ENCODE assay signal across 31 cellular contexts in genomic region chr9:71094708-71095251, GRCh38. TPM values are rescaled to one million over a fixed set of nuclear protein-coding genes. Genes with fewer than 3 reads are reported as not detected.
"Had no signal": no experiment of that assay in that cellular context is flagged by ENCODE, and none has a peak within 500 bp of the region (broad histone marks: within the 10 kb centered on the region; RNA-seq: fewer than 3 reads in every experiment).

No MANE protein-coding gene starts in this region.

- H3K9me3 ChIP-seq: body of pancreas, esophagus muscularis mucosa, gastrocnemius medialis, heart left ventricle had no signal

- H3K4me1 ChIP-seq: esophagus muscularis mucosa, foreskin keratinocyte, gastrocnemius medialis, heart left ventricle had no signal

- H3K4me3 Mint-ChIP-seq: activated CD4-positive, alpha-beta memory T cell treated with anti-CD3 and anti-CD28 coated beads, Interleukin-2, amount 10 ng/mL, durations not matched to agents 7 days and 5 days; activated CD4-positive, alpha-beta T cell treated with anti-CD3 and anti-CD28 coated beads, Interleukin-2, amount 10 ng/mL, durations not matched to agents 7 days and 5 days; activated naive CD8-positive, alpha-beta T cell; activated T-cell treated with anti-CD3 and anti-CD28 coated beads, Interleukin-2, amount 50 U/mL, for 4 hours; activated T-helper 17 cell treated with anti-CD3 and anti-CD28 coated beads, Interleukin-2, amount 50 U/mL, for 72 hours; effector memory CD8-positive, alpha-beta T cell had no signal

- H3K4me1 Mint-ChIP-seq: activated CD4-positive, alpha-beta memory T cell treated with anti-CD3 and anti-CD28 coated beads, Interleukin-2, amount 10 ng/mL, durations not matched to agents 7 days and 5 days; activated CD4-positive, alpha-beta T cell treated with anti-CD3 and anti-CD28 coated beads, Interleukin-2, amount 10 ng/mL, durations not matched to agents 7 days and 5 days; activated T-helper 17 cell treated with anti-CD3 and anti-CD28 coated beads, Interleukin-2, amount 50 U/mL, for 72 hours had no signal

- H3K36me3 Mint-ChIP-seq: activated naive CD8-positive, alpha-beta T cell had no signal

- DNase-seq: activated CD4-positive, alpha-beta memory T cell treated with anti-CD3 and anti-CD28 coated beads, Interleukin-2, amount 10 ng/mL, durations not matched to agents 7 days and 5 days; activated CD4-positive, alpha-beta T cell treated with anti-CD3 and anti-CD28 coated beads for 1 hour; activated CD4-positive, alpha-beta T cell treated with anti-CD3 and anti-CD28 coated beads for 4 hours; activated CD4-positive, alpha-beta T cell treated with anti-CD3 and anti-CD28 coated beads, Interleukin-2, amount 10 ng/mL, durations not matched to agents 7 days and 5 days; activated CD4-positive, alpha-beta T cell treated with anti-CD3 and anti-CD28 coated beads, Interleukin-2, amount 50 U/mL, for 4 hours; activated CD4-positive, CD25-positive, alpha-beta regulatory T cell; activated CD8-positive, alpha-beta memory T cell treated with anti-CD3 and anti-CD28 coated beads for 24 hours; activated effector memory CD4-positive, alpha-beta T cell treated with Interleukin-2 at 50 U/mL for 16 hours; activated gamma-delta T cell treated with Interleukin-2 at 50 U/mL for 16 hours; activated naive CD4-positive, alpha-beta T cell treated with anti-CD3 and anti-CD28 coated beads, Interleukin-2, amount 50 U/mL, for 16 hours; activated naive CD4-positive, alpha-beta T cell treated with Interleukin-2 at 50 U/mL for 16 hours; activated T-cell treated with anti-CD3 and anti-CD28 coated beads, Interleukin-2, amount 50 U/mL, for 4 hours; amniotic stem cell; anterior cingulate cortex; body of pancreas; caudate nucleus; cortex of kidney; dermis blood vessel endothelial cell; effector CD4-positive, alpha-beta T cell; effector memory CD8-positive, alpha-beta T cell; erythroblast; foreskin keratinocyte; gastrocnemius medialis; glutamatergic neuron; heart left ventricle; T-helper 2 cell had no signal

- H3K9me3 Mint-ChIP-seq: activated CD4-positive, alpha-beta memory T cell treated with anti-CD3 and anti-CD28 coated beads, Interleukin-2, amount 10 ng/mL, durations not matched to agents 7 days and 5 days; activated CD4-positive, alpha-beta T cell treated with anti-CD3 and anti-CD28 coated beads, Interleukin-2, amount 10 ng/mL, durations not matched to agents 7 days and 5 days; activated T-cell treated with anti-CD3 and anti-CD28 coated beads, Interleukin-2, amount 50 U/mL, for 4 hours; activated T-helper 17 cell treated with anti-CD3 and anti-CD28 coated beads, Interleukin-2, amount 50 U/mL, for 72 hours had no signal

- H3K27me3 ChIP-seq: body of pancreas, esophagus muscularis mucosa, gastrocnemius medialis had no signal

- H3K27ac ChIP-seq: body of pancreas, esophagus muscularis mucosa, foreskin keratinocyte, gastrocnemius medialis, heart left ventricle had no signal

- ATAC-seq: activated T-cell treated with anti-CD3 and anti-CD28 coated beads, Interleukin-2, amount 50 U/mL, for 4 hours; activated T-helper 17 cell treated with anti-CD3 and anti-CD28 coated beads, Interleukin-2, amount 50 U/mL, for 72 hours; body of pancreas; effector memory CD8-positive, alpha-beta T cell; foreskin keratinocyte; gastrocnemius medialis; heart left ventricle had no signal

- H3K27ac Mint-ChIP-seq: activated CD4-positive, alpha-beta memory T cell treated with anti-CD3 and anti-CD28 coated beads, Interleukin-2, amount 10 ng/mL, durations not matched to agents 7 days and 5 days; activated CD4-positive, alpha-beta T cell treated with anti-CD3 and anti-CD28 coated beads, Interleukin-2, amount 10 ng/mL, durations not matched to agents 7 days and 5 days; activated naive CD8-positive, alpha-beta T cell; activated T-helper 17 cell treated with anti-CD3 and anti-CD28 coated beads, Interleukin-2, amount 50 U/mL, for 72 hours; effector memory CD8-positive, alpha-beta T cell had no signal

- H3K36me3 ChIP-seq: esophagus muscularis mucosa, gastrocnemius medialis, heart left ventricle had no signal

- H3K4me3 ChIP-seq: body of pancreas, esophagus muscularis mucosa, gastrocnemius medialis, heart left ventricle had no signal

- H3K27me3 Mint-ChIP-seq: activated CD4-positive, alpha-beta memory T cell treated with anti-CD3 and anti-CD28 coated beads, Interleukin-2, amount 10 ng/mL, durations not matched to agents 7 days and 5 days; activated CD4-positive, alpha-beta T cell treated with anti-CD3 and anti-CD28 coated beads, Interleukin-2, amount 10 ng/mL, durations not matched to agents 7 days and 5 days; activated naive CD8-positive, alpha-beta T cell; activated T-helper 17 cell treated with anti-CD3 and anti-CD28 coated beads, Interleukin-2, amount 50 U/mL, for 72 hours; effector memory CD8-positive, alpha-beta T cell had no signal

RNA-seq across cellular contexts. Expression of gene TRPM3, which starts 26.6 kb away (rescaled TPM):
- total RNA-seq: activated CD4-positive, alpha-beta memory T cell treated with anti-CD3 and anti-CD28 coated beads, Interleukin-2, amount 10 ng/mL, durations not matched to agents 7 days and 5 days; activated CD4-positive, alpha-beta T cell treated with anti-CD3 and anti-CD28 coated beads, Interleukin-2, amount 10 ng/mL, durations not matched to agents 7 days and 5 days; activated T-cell treated with anti-CD3 and anti-CD28 coated beads, Interleukin-2, amount 50 U/mL, for 4 hours; activated T-helper 17 cell treated with anti-CD3 and anti-CD28 coated beads, Interleukin-2, amount 50 U/mL, for 72 hours; chondrocyte; foreskin keratinocyte; T-helper 1 cell treated with Interleukin-12 subunit alpha and Interleukin-12 subunit beta and Interleukin-4 antibody, amounts not matched to agents 30 ng/mL and 1 ng/mL, for 36 hours had no signal
- polyA plus RNA-seq: foreskin keratinocyte had no signal
